In the genomic region with DNA sequence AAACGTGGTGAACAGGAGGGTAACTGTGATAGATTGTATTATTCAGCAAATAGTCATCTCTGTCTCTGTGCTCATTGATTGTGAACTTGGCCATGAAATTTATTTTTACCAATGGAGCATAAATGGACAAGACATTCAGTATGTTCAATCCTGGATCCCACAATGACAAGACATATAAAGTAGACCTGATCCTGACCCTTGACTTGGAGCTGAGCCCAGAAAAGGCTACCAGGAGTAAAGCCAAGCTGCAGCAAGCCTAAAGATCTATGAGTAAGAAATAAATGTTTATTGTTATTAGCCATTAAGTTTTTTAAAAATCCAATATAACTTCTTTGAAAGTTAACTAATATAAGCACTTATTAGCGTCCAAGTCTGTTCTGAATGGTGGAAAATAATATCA, we compare ENCODE assay signal across 27 cellular contexts.
DNase-seq lines count a peak whose midpoint lies in the region; ATAC-seq, FAIRE-seq and TF ChIP-seq lines count a peak whose summit lies in the region.
"Had no signal": no experiment of that assay in that cellular context is flagged by ENCODE, and none has a peak within 500 bp of the region (broad histone marks: within the 10 kb centered on the region; RNA-seq: fewer than 3 reads in every experiment).

No MANE protein-coding gene starts in this region.

- H2AFZ ChIP-seq in astrocyte (ENCODE audit: low read depth, low read length): no peak overlapping the region
- H2AFZ ChIP-seq in SK-N-SH (ENCODE audit: low read depth): no peak overlapping the region

- no peak overlapping the region for H3K4me2 ChIP-seq in astrocyte (ENCODE audit: low read length)
- no peak overlapping the region for H3K4me2 ChIP-seq in SK-N-SH
- H3K4me2 ChIP-seq: A549; BLaER1 treated with 17β-estradiol and CSF1 and Interleukin-3, amounts not matched to agents 10 nM and 100 nM had no signal

- ATAC-seq in left lobe of liver: peak; percentile 64
- no peak for ATAC-seq in HG03175 (IDR thresholded peaks at IDR 0.05; ENCODE audit: unreplicated experiment)
- ATAC-seq: A549 had no signal

- H3K27me3 ChIP-seq in astrocyte (ENCODE audit: insufficient read depth, low read length): no peaks in the 10 kb centered on the region
- H3K27me3 ChIP-seq in SK-N-SH (ENCODE audit: insufficient read depth): no peaks in the 10 kb centered on the region
- H3K27me3 ChIP-seq: BE2C; BLaER1 treated with 17β-estradiol and CSF1 and Interleukin-3, amounts not matched to agents 10 nM and 100 nM had no signal

- H3K4me1 Mint-ChIP-seq in astrocyte (ENCODE audit: low read depth, unreplicated experiment): no peaks in the 10 kb centered on the region
- H3K4me1 Mint-ChIP-seq: CD14-positive monocyte; CD4-positive, alpha-beta memory T cell had no signal

- H3K4me3 Mint-ChIP-seq in astrocyte (ENCODE audit: unreplicated experiment): no peak overlapping the region
- H3K4me3 Mint-ChIP-seq: CD14-positive monocyte; CD4-positive, alpha-beta memory T cell; HFFc6 had no signal

- no peak overlapping the region for H3K9ac ChIP-seq in astrocyte (ENCODE audit: low read length)
- no peak overlapping the region for H3K9ac ChIP-seq in SK-N-SH
- H3K9ac ChIP-seq: BLaER1 treated with 17β-estradiol and CSF1 and Interleukin-3, amounts not matched to agents 10 nM and 100 nM had no signal

- no peak overlapping the region for H3K27ac ChIP-seq in astrocyte (ENCODE audit: low read depth, low read length)
- no peak overlapping the region for H3K27ac ChIP-seq in SK-N-SH (ENCODE audit: low read depth in 2 of 2, low read length in 1 of 2)
- H3K27ac ChIP-seq: A549; BLaER1 treated with 17β-estradiol and CSF1 and Interleukin-3, amounts not matched to agents 10 nM and 100 nM had no signal

- DNase-seq in M059J (ENCODE audit: low read depth) (peak; percentile 54), astrocyte (ENCODE audit: low read depth) (peak; percentile 33), fibroblast of the aortic adventitia (ENCODE audit: low read depth) (peak; percentile 26), left lobe of liver (ENCODE audit: low spot score) (peak; percentile 45), SK-N-SH (no peak), RKO (ENCODE audit: low spot score) (no peak), HuH-7.5 (ENCODE audit: low spot score) (no peak)
- DNase-seq: 8988T; ACHN; AML-193; BE2C; Calu3; CD4-positive, alpha-beta memory T cell; COR-L47; DMS53; DMS79 treated with DMSO at 0.1 percent for 48 hours; GF-D8; GOT3; HFFc6 had no signal

- peaks cover 6% of the 10 kb centered on the region for H3K9me3 Mint-ChIP-seq in astrocyte (ENCODE audit: unreplicated experiment)

- no peak for TF ChIP-seq EP300 in SK-N-SH (IDR thresholded peaks at IDR 0.05; ENCODE audit: borderline replicate concordance in 1 of 2, low read depth in 1 of 2, low read length in 1 of 2)

- no peaks in the 10 kb centered on the region for H3K36me3 ChIP-seq in astrocyte (ENCODE audit: insufficient read depth, low read length)
- no peaks in the 10 kb centered on the region for H3K36me3 ChIP-seq in SK-N-SH (replicated peaks in 1 of 2; ENCODE audit: control insufficient read depth in 1 of 2, insufficient read depth in 2 of 2, low read length in 1 of 2)
- H3K36me3 ChIP-seq: BE2C; BLaER1 treated with 17β-estradiol and CSF1 and Interleukin-3, amounts not matched to agents 10 nM and 100 nM; HAP-1 had no signal

- FAIRE-seq in astrocyte (lab: Jason Lieb, UNC): no peak
- FAIRE-seq: A549, GM12891, GM18507, H54 had no signal

- peaks cover 6% of the 10 kb centered on the region for H3K9me3 ChIP-seq in astrocyte (ENCODE audit: insufficient read depth, low read depth, low read length)
- no peaks in the 10 kb centered on the region for H3K9me3 ChIP-seq in SK-N-SH
- H3K9me3 ChIP-seq: A549, BE2C had no signal

- CTCF ChIA-PET in SK-N-SH (lab: Yijun Ruan, JAX): no interaction called here

- no peaks in the 10 kb centered on the region for H3K79me2 ChIP-seq in astrocyte (ENCODE audit: insufficient read depth, low read length)
- no peaks in the 10 kb centered on the region for H3K79me2 ChIP-seq in SK-N-SH (ENCODE audit: insufficient read depth)

- no peak overlapping the region for H3K4me3 ChIP-seq in astrocyte (ENCODE audit: insufficient read depth, low read depth, low read length)
- no peak overlapping the region for H3K4me3 ChIP-seq in fibroblast of the aortic adventitia (ENCODE audit: low read depth, low read length)
- no peak overlapping the region for H3K4me3 ChIP-seq in SK-N-SH (ENCODE audit: low read depth in 2 of 2, low read length in 1 of 2)
- H3K4me3 ChIP-seq: A549; BLaER1 treated with 17β-estradiol and CSF1 and Interleukin-3, amounts not matched to agents 10 nM and 100 nM; HAP-1 had no signal

- H3K27me3 Mint-ChIP-seq in astrocyte (ENCODE audit: low read depth, unreplicated experiment): no peaks in the 10 kb centered on the region
- H3K27me3 Mint-ChIP-seq: CD4-positive, alpha-beta memory T cell had no signal

- no peaks in the 10 kb centered on the region for H4K20me1 ChIP-seq in astrocyte (ENCODE audit: insufficient read depth, low read length)
- no peaks in the 10 kb centered on the region for H4K20me1 ChIP-seq in SK-N-SH (ENCODE audit: insufficient read depth)
- H4K20me1 ChIP-seq: BLaER1 treated with 17β-estradiol and CSF1 and Interleukin-3, amounts not matched to agents 10 nM and 100 nM had no signal

- H3K27ac Mint-ChIP-seq in astrocyte (ENCODE audit: unreplicated experiment): no peak overlapping the region
- H3K27ac Mint-ChIP-seq: CD14-positive monocyte; CD4-positive, alpha-beta memory T cell; HFFc6 had no signal

- H3K4me1 ChIP-seq in astrocyte (ENCODE audit: insufficient read depth, low read length) (no peaks in the 10 kb centered on the region), SK-N-SH (ENCODE audit: control insufficient read depth in 1 of 2, insufficient read depth in 2 of 2, low read depth in 1 of 2, low read length in 1 of 2) (no peaks in the 10 kb centered on the region)
- H3K4me1 ChIP-seq: A549; BE2C; BLaER1 treated with 17β-estradiol and CSF1 and Interleukin-3, amounts not matched to agents 10 nM and 100 nM; HAP-1 had no signal

- POLR2A ChIA-PET in SK-N-SH (lab: Yijun Ruan, JAX): no interaction called here

- no peaks in the 10 kb centered on the region for H3K36me3 Mint-ChIP-seq in astrocyte (ENCODE audit: low read depth, unreplicated experiment)
- H3K36me3 Mint-ChIP-seq: CD14-positive monocyte; CD4-positive, alpha-beta memory T cell had no signal

- H3K9me2 ChIP-seq in SK-N-SH: no peaks in the 10 kb centered on the region

- H3F3A ChIP-seq in SK-N-SH (replicated peaks; ENCODE audit: insufficient read depth): no peaks in the 10 kb centered on the region

- TF ChIP-seq CTCF in astrocyte (IDR thresholded peaks at IDR 0.05; ENCODE audit: insufficient read depth, low read depth, low read length) (no peak), fibroblast of the aortic adventitia (IDR thresholded peaks at IDR 0.05; ENCODE audit: insufficient read depth, low read length) (no peak), SK-N-SH (IDR thresholded peaks at IDR 0.05) (no peak)

- WGBS in SK-N-SH (ENCODE audit: low lambda C conversion rate): 5% methylated on average over 2 of the region's 2 CpGs

- no peak for TF ChIP-seq RAD21 in SK-N-SH (IDR thresholded peaks at IDR 0.05; ENCODE audit: low read length)

TF ChIP-seq in SK-N-SH, 30 proteins besides CTCF, POLR2A, EP300 and RAD21:
- TF ChIP-seq RFX5 (IDR thresholded peaks at IDR 0.05; ENCODE audit: low read length) (no peak), NFIC (IDR thresholded peaks at IDR 0.05; ENCODE audit: borderline replicate concordance) (no peak), TAF1 (IDR thresholded peaks at IDR 0.05; ENCODE audit: borderline replicate concordance, low read depth, low read length) (no peak), GABPA (IDR thresholded peaks at IDR 0.05; ENCODE audit: low read depth) (no peak), MXI1 (IDR thresholded peaks at IDR 0.05; ENCODE audit: low read depth, low read length) (no peak), JUND (IDR thresholded peaks at IDR 0.05) (no peak), FOXJ3 (CRISPR knock-in tag; IDR thresholded peaks at IDR 0.05) (no peak)

Comparison
In these comparisons a context has a peak if more than half of its experiments do, and no peak if none do; other contexts are left out.
1. DNase-seq: peak in M059J (single experiment), astrocyte (single experiment), fibroblast of the aortic adventitia (single experiment) and left lobe of liver (single experiment); none in SK-N-SH (single experiment), RKO (single experiment) and HuH-7.5 (single experiment).